12 cellular contexts compared by ENCODE assay signal in the genomic region with DNA sequence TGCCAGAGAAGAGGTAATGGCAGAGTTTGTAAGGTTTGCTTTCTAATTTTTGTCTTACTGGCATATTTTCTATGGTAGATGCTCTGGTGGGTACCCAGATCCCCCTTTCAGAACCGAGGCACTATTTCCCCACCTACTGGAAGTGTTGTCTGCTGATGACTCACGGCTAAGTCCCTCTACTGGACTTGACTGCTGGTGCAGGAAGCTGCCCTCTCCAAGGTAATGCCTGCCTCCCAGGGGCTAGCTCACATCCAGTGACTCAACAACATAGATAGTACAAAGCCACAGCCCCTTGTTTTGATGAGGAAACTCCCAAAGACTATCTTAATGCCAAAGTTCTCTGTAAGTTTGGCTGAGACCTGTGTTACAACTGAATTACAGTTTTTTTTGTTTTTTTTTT.
A peak's percentile ranks its signal among the peaks of the same experiment; 100 is the strongest.
DNase-seq lines count a peak whose midpoint lies in the region; ATAC-seq, FAIRE-seq and TF ChIP-seq lines count a peak whose summit lies in the region.
"Had no signal": no experiment of that assay in that cellular context is flagged by ENCODE, and none has a peak within 500 bp of the region (broad histone marks: within the 10 kb centered on the region; RNA-seq: fewer than 3 reads in every experiment).

No MANE protein-coding gene starts in this region.

- TF ChIP-seq CTCF in bronchial epithelial cell (IDR thresholded peaks at IDR 0.05; ENCODE audit: insufficient read depth, low read length, severe bottlenecking): peak; percentile 55

- no peak overlapping the region for H3K27ac Mint-ChIP-seq in activated naive CD4-positive, alpha-beta T cell treated with anti-CD3 and anti-CD28 coated beads, Interleukin-2, amount 50 U/mL, for 72 hours

- WGBS in mesenchymal stem cell: 19% methylated on average over 2 of the region's 2 CpGs
- no CpG with 5 or more reads among the region's 2 CpGs for WGBS in neuronal stem cell (ENCODE audit: extremely low coverage in 2 of 2, insufficient read length in 2 of 2, insufficient replicate concordance in 1 of 2), 2 donors

- peak; percentile 62 for FAIRE-seq in bronchial epithelial cell (lab: Jason Lieb, UNC)

- H3K23ac ChIP-seq in mesenchymal stem cell (ENCODE audit: low read length in 2 of 2) (no peak overlapping the region), neuronal stem cell (ENCODE audit: low read depth, low read length, poor library complexity) (no peak overlapping the region)

- no peak overlapping the region for H2BK120ac ChIP-seq in mesenchymal stem cell (ENCODE audit: low read depth, low read length)
- no peak overlapping the region for H2BK120ac ChIP-seq in neuronal stem cell (ENCODE audit: low read depth, low read length)

- H3K79me1 ChIP-seq in mesenchymal stem cell (replicated peaks; ENCODE audit: low read length, poor library complexity, severe bottlenecking): no peaks in the 10 kb centered on the region
- H3K79me1 ChIP-seq in neuronal stem cell (ENCODE audit: low read depth, low read length): no peaks in the 10 kb centered on the region

- H3K36me3 Mint-ChIP-seq in activated naive CD4-positive, alpha-beta T cell treated with anti-CD3 and anti-CD28 coated beads, Interleukin-2, amount 50 U/mL, for 72 hours: no peaks in the 10 kb centered on the region

- peaks cover 11 to 13% of the 10 kb centered on the region in 2 donors for H3K9me3 Mint-ChIP-seq in activated naive CD4-positive, alpha-beta T cell treated with anti-CD3 and anti-CD28 coated beads, Interleukin-2, amount 50 U/mL, for 72 hours

- H2BK12ac ChIP-seq in mesenchymal stem cell (ENCODE audit: low read length in 2 of 2) (no peak overlapping the region), neuronal stem cell (ENCODE audit: low read length) (no peak overlapping the region)

- H3K36me3 ChIP-seq in bronchial epithelial cell (ENCODE audit: control insufficient read depth, insufficient read depth, low read length): no peaks in the 10 kb centered on the region
- no peaks in the 10 kb centered on the region for H3K36me3 ChIP-seq in mesenchymal stem cell (ENCODE audit: control insufficient read depth in 1 of 2, insufficient read depth in 2 of 2, low read depth in 1 of 2, low read length in 2 of 2)
- H3K36me3 ChIP-seq in neuronal stem cell (replicated peaks in 1 of 2; ENCODE audit: control insufficient read depth in 2 of 2, insufficient read depth in 2 of 2, low read length in 2 of 2): no peaks in the 10 kb centered on the region
- H3K36me3 ChIP-seq: transverse colon had no signal

- H3K27ac ChIP-seq in mesenchymal stem cell (ENCODE audit: low read length, poor library complexity, severe bottlenecking): no peak overlapping the region
- no peak overlapping the region for H3K27ac ChIP-seq in neuronal stem cell (replicated peaks; ENCODE audit: low read length)
- H3K27ac ChIP-seq: transverse colon had no signal

- no peaks in the 10 kb centered on the region for H3K27me3 ChIP-seq in bronchial epithelial cell (ENCODE audit: control insufficient read depth, insufficient read depth, low read length)
- H3K27me3 ChIP-seq in mesenchymal stem cell (ENCODE audit: control insufficient read depth in 1 of 2, insufficient read depth in 1 of 2, low read length in 2 of 2): no peaks in the 10 kb centered on the region
- H3K27me3 ChIP-seq in neuronal stem cell (ENCODE audit: control insufficient read depth in 3 of 3, insufficient read depth in 3 of 3, low read depth in 1 of 3, low read length in 3 of 3): no peaks in the 10 kb centered on the region
- H3K27me3 ChIP-seq: transverse colon had no signal

- H3K18ac ChIP-seq in mesenchymal stem cell (ENCODE audit: low read depth in 1 of 2, low read length in 2 of 2) (no peak overlapping the region), neuronal stem cell (ENCODE audit: low read length) (no peak overlapping the region)

- no peak overlapping the region for H3K4ac ChIP-seq in mesenchymal stem cell (ENCODE audit: low read depth in 1 of 2, low read length in 2 of 2)
- no peak overlapping the region for H3K4ac ChIP-seq in neuronal stem cell (ENCODE audit: low read length)

- H4K91ac ChIP-seq in mesenchymal stem cell (ENCODE audit: low read length) (no peak overlapping the region), neuronal stem cell (ENCODE audit: low read depth, low read length, poor library complexity) (no peak overlapping the region)

- H3K9ac ChIP-seq in mesenchymal stem cell (ENCODE audit: low read length): no peak overlapping the region
- H3K9ac ChIP-seq in neuronal stem cell (ENCODE audit: low read depth, low read length, poor library complexity): no peak overlapping the region

- DNase-seq in Daoy (ENCODE audit: low read depth): peak; percentile 57
- DNase-seq in M059J (ENCODE audit: low read depth): peak; percentile 31
- peak; percentile 91 for DNase-seq in bronchial epithelial cell (ENCODE audit: low read depth)
- peak; percentile 32 for DNase-seq in mesenchymal stem cell
- no peak for DNase-seq in activated naive CD4-positive, alpha-beta T cell treated with anti-CD3 and anti-CD28 coated beads, Interleukin-2, amount 50 U/mL, for 72 hours (ENCODE audit: low spot score in 2 of 2)
- DNase-seq in neuronal stem cell (ENCODE audit: low spot score): no peak
- no peak for DNase-seq in DMS79 (lab: John Stamatoyannopoulos, UW)
- DNase-seq: activated CD8-positive, alpha-beta memory T cell treated with anti-CD3 and anti-CD28 coated beads, Interleukin-2, amount 50 U/mL, for 48 hours; DMS153; T-helper 1 cell; transverse colon had no signal

- H3K14ac ChIP-seq in mesenchymal stem cell (ENCODE audit: low read length in 2 of 2) (no peak overlapping the region), neuronal stem cell (ENCODE audit: low read length) (no peak overlapping the region)

- H3K4me3 ChIP-seq in bronchial epithelial cell (ENCODE audit: low read depth, low read length): no peak overlapping the region
- no peak overlapping the region for H3K4me3 ChIP-seq in mesenchymal stem cell (ENCODE audit: insufficient read depth in 1 of 2, low read depth in 1 of 2, low read length in 2 of 2)
- H3K4me3 ChIP-seq in neuronal stem cell (ENCODE audit: low read length in 2 of 2): no peak overlapping the region
- H3K4me3 ChIP-seq: transverse colon had no signal

- H2BK15ac ChIP-seq in mesenchymal stem cell (ENCODE audit: low read depth, poor library complexity, severe bottlenecking): no peak overlapping the region
- H2BK15ac ChIP-seq in neuronal stem cell (ENCODE audit: low read length): no peak overlapping the region

- peaks cover 5% of the 10 kb centered on the region for H3K4me1 ChIP-seq in mesenchymal stem cell (ENCODE audit: control insufficient read depth, insufficient read depth, low read depth, low read length)
- peaks cover 3% of the 10 kb centered on the region in 2 donors for H3K4me1 ChIP-seq in neuronal stem cell (ENCODE audit: control insufficient read depth in 2 of 2, insufficient read depth in 1 of 2, low read depth in 1 of 2, low read length in 2 of 2)
- H3K4me1 ChIP-seq: transverse colon had no signal

- H2BK5ac ChIP-seq in mesenchymal stem cell (ENCODE audit: low read depth, low read length, poor library complexity, severe bottlenecking) (no peak overlapping the region), neuronal stem cell (ENCODE audit: low read length) (no peak overlapping the region)

- ATAC-seq in activated naive CD4-positive, alpha-beta T cell treated with anti-CD3 and anti-CD28 coated beads, Interleukin-2, amount 50 U/mL, for 72 hours: no peak
- no peak for ATAC-seq in GM21447 (IDR thresholded peaks at IDR 0.05; ENCODE audit: unreplicated experiment)

- no peak overlapping the region for H4K8ac ChIP-seq in mesenchymal stem cell (ENCODE audit: low read length)
- no peak overlapping the region for H4K8ac ChIP-seq in neuronal stem cell (ENCODE audit: low read depth, low read length)

- H2AK5ac ChIP-seq in mesenchymal stem cell (ENCODE audit: low read length, severe bottlenecking) (no peak overlapping the region), neuronal stem cell (ENCODE audit: low read depth, low read length) (no peak overlapping the region)

- H2AFZ ChIP-seq in mesenchymal stem cell (ENCODE audit: low read depth, low read length) (no peak overlapping the region), neuronal stem cell (ENCODE audit: low read length) (no peak overlapping the region)

- no peak overlapping the region for H3K4me2 ChIP-seq in mesenchymal stem cell (ENCODE audit: low read length, poor library complexity, severe bottlenecking)
- no peak overlapping the region for H3K4me2 ChIP-seq in neuronal stem cell (ENCODE audit: insufficient read depth, low read length, poor library complexity, severe bottlenecking)

- H3K9me3 ChIP-seq in mesenchymal stem cell (ENCODE audit: control insufficient read depth, low read length): no peaks in the 10 kb centered on the region
- H3K9me3 ChIP-seq in neuronal stem cell (replicated peaks in 1 of 2; ENCODE audit: control insufficient read depth in 2 of 2, insufficient read depth in 1 of 2, low read depth in 1 of 2, low read length in 2 of 2): no peaks in the 10 kb centered on the region
- H3K9me3 ChIP-seq: transverse colon had no signal

Comparison
In these comparisons a context has a peak if more than half of its experiments do, and no peak if none do; other contexts are left out.
1. DNase-seq: peak in Daoy (single experiment), M059J (single experiment), bronchial epithelial cell (single experiment) and mesenchymal stem cell (single experiment); none in activated naive CD4-positive, alpha-beta T cell treated with anti-CD3 and anti-CD28 coated beads, Interleukin-2, amount 50 U/mL, for 72 hours (0 of 2), neuronal stem cell (single experiment) and DMS79 (single experiment).